In the genomic region with DNA sequence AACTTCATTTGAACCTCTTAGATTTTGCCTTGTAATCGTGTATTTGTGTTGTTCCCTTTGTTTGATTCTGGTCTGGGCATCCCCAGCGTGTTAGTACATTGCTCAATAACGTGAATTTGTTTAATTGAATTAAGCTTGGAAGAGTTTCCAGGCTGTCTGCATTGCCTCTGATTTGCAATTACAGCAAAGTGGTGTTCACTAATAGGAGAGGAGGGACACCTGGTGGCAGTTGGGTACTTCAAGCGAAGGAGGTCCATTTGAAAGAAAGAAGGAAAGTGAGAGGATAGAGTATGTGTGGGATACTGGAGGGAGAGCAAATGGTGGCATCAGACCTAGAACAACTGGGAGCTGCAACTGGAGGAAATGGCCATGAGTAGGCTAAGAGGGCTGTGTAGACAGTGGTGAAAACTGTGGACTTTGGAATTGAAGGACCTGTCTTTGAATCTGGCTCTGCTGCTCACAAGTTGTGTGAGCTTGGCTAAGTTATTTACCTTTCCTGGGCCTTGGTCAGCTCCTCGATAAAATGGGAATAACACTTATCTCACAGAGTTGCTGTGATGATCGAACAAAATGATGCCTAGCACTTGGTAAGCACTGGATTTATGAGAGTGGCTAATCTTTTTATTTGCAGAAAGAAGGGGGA, we compare ENCODE assay signal across 1 cellular context.
A peak's percentile ranks its signal among the peaks of the same experiment; 100 is the strongest.
TF ChIP-seq lines count a peak whose summit lies in the region.

No MANE protein-coding gene starts in this region.

TF ChIP-seq in K562, 482 proteins besides CTCF, POLR2A, EP300 and RAD21 (continued from another document and continues in another):
- TF ChIP-seq ARID2 (IDR thresholded peaks at IDR 0.05) (peak; percentile 84; the same call in 1 of the 2 replicates), NFE2 (IDR thresholded peaks at IDR 0.05; ENCODE audit: low read depth) (no peak), SMC3 (conservative IDR thresholded peaks at IDR 0.05; ENCODE audit: insufficient read depth, low read depth, low read length) (peak; percentile 78), FOS (IDR thresholded peaks at IDR 0.05; ENCODE audit: extremely low read depth, insufficient read length) (no peak), ZNF232 (CRISPR knock-in tag; IDR thresholded peaks at IDR 0.05) (no peak), ZNF79 (CRISPR knock-in tag; IDR thresholded peaks at IDR 0.05; ENCODE audit: low read depth) (no peak), STAG1 (CRISPR knock-in tag; IDR thresholded peaks at IDR 0.05; ENCODE audit: borderline replicate concordance) (peak; percentile 57; the same call in 1 of the 2 replicates), SOX6 (IDR thresholded peaks at IDR 0.05) (no peak), RBM25 (IDR thresholded peaks at IDR 0.05; ENCODE audit: low read depth, low read length, severe bottlenecking) (no peak), ZNF165 (CRISPR knock-in tag; IDR thresholded peaks at IDR 0.05; ENCODE audit: borderline replicate concordance) (no peak), E2F3 (CRISPR knock-in tag; IDR thresholded peaks at IDR 0.05) (no peak), ARID1B (IDR thresholded peaks at IDR 0.05) (no peak), TRIM24 (IDR thresholded peaks at IDR 0.05) (no peak), SMARCA5 (IDR thresholded peaks at IDR 0.05) (no peak), ZNF124 (CRISPR knock-in tag; IDR thresholded peaks at IDR 0.05) (no peak), ZNF212 (CRISPR knock-in tag; IDR thresholded peaks at IDR 0.05) (no peak), RFX1 (IDR thresholded peaks at IDR 0.05) (no peak), FOSL1 (tag; conservative IDR thresholded peaks at IDR 0.05) (no peak), HDGF (IDR thresholded peaks at IDR 0.05) (no peak), SNIP1 (IDR thresholded peaks at IDR 0.05; ENCODE audit: low read depth) (no peak)
- TF ChIP-seq, protein P1, sequence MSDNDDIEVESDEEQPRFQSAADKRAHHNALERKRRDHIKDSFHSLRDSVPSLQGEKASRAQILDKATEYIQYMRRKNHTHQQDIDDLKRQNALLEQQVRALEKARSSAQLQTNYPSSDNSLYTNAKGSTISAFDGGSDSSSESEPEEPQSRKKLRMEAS (CRISPR knock-in tag; IDR thresholded peaks at IDR 0.05), result no peak
- TF ChIP-seq, protein P2, sequence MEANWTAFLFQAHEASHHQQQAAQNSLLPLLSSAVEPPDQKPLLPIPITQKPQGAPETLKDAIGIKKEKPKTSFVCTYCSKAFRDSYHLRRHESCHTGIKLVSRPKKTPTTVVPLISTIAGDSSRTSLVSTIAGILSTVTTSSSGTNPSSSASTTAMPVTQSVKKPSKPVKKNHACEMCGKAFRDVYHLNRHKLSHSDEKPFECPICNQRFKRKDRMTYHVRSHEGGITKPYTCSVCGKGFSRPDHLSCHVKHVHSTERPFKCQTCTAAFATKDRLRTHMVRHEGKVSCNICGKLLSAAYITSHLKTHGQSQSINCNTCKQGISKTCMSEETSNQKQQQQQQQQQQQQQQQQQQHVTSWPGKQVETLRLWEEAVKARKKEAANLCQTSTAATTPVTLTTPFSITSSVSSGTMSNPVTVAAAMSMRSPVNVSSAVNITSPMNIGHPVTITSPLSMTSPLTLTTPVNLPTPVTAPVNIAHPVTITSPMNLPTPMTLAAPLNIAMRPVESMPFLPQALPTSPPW (CRISPR knock-in tag; IDR thresholded peaks at IDR 0.05), result no peak
- TF ChIP-seq, protein P3, sequence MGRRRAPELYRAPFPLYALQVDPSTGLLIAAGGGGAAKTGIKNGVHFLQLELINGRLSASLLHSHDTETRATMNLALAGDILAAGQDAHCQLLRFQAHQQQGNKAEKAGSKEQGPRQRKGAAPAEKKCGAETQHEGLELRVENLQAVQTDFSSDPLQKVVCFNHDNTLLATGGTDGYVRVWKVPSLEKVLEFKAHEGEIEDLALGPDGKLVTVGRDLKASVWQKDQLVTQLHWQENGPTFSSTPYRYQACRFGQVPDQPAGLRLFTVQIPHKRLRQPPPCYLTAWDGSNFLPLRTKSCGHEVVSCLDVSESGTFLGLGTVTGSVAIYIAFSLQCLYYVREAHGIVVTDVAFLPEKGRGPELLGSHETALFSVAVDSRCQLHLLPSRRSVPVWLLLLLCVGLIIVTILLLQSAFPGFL (CRISPR knock-in tag; IDR thresholded peaks at IDR 0.05), result no peak
- TF ChIP-seq, protein P4, sequence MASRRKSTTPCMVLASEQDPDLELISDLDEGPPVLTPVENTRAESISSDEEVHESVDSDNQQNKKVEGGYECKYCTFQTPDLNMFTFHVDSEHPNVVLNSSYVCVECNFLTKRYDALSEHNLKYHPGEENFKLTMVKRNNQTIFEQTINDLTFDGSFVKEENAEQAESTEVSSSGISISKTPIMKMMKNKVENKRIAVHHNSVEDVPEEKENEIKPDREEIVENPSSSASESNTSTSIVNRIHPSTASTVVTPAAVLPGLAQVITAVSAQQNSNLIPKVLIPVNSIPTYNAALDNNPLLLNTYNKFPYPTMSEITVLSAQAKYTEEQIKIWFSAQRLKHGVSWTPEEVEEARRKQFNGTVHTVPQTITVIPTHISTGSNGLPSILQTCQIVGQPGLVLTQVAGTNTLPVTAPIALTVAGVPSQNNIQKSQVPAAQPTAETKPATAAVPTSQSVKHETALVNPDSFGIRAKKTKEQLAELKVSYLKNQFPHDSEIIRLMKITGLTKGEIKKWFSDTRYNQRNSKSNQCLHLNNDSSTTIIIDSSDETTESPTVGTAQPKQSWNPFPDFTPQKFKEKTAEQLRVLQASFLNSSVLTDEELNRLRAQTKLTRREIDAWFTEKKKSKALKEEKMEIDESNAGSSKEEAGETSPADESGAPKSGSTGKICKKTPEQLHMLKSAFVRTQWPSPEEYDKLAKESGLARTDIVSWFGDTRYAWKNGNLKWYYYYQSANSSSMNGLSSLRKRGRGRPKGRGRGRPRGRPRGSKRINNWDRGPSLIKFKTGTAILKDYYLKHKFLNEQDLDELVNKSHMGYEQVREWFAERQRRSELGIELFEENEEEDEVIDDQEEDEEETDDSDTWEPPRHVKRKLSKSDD (conservative IDR thresholded peaks at IDR 0.05; ENCODE audit: low read length), result no peak
- TF ChIP-seq, protein P5, sequence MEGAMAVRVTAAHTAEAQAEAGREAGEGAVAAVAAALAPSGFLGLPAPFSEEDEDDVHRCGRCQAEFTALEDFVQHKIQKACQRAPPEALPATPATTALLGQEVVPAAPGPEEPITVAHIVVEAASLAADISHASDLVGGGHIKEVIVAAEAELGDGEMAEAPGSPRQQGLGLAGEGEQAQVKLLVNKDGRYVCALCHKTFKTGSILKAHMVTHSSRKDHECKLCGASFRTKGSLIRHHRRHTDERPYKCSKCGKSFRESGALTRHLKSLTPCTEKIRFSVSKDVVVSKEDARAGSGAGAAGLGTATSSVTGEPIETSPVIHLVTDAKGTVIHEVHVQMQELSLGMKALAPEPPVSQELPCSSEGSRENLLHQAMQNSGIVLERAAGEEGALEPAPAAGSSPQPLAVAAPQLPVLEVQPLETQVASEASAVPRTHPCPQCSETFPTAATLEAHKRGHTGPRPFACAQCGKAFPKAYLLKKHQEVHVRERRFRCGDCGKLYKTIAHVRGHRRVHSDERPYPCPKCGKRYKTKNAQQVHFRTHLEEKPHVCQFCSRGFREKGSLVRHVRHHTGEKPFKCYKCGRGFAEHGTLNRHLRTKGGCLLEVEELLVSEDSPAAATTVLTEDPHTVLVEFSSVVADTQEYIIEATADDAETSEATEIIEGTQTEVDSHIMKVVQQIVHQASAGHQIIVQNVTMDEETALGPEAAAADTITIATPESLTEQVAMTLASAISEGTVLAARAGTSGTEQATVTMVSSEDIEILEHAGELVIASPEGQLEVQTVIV (CRISPR knock-in tag; IDR thresholded peaks at IDR 0.05; ENCODE audit: borderline replicate concordance), result no peak
- TF ChIP-seq, protein P6, sequence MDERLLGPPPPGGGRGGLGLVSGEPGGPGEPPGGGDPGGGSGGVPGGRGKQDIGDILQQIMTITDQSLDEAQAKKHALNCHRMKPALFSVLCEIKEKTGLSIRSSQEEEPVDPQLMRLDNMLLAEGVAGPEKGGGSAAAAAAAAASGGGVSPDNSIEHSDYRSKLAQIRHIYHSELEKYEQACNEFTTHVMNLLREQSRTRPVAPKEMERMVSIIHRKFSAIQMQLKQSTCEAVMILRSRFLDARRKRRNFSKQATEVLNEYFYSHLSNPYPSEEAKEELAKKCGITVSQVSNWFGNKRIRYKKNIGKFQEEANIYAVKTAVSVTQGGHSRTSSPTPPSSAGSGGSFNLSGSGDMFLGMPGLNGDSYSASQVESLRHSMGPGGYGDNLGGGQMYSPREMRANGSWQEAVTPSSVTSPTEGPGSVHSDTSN (CRISPR knock-in tag; IDR thresholded peaks at IDR 0.05; ENCODE audit: low read depth), result no peak
- TF ChIP-seq, protein P6 (tag; conservative IDR thresholded peaks at IDR 0.05; ENCODE audit: low read depth), result no peak
- TF ChIP-seq, protein P7, sequence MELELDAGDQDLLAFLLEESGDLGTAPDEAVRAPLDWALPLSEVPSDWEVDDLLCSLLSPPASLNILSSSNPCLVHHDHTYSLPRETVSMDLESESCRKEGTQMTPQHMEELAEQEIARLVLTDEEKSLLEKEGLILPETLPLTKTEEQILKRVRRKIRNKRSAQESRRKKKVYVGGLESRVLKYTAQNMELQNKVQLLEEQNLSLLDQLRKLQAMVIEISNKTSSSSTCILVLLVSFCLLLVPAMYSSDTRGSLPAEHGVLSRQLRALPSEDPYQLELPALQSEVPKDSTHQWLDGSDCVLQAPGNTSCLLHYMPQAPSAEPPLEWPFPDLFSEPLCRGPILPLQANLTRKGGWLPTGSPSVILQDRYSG (tag; conservative IDR thresholded peaks at IDR 0.05; ENCODE audit: low read depth), result no peak
- TF ChIP-seq, protein P8, sequence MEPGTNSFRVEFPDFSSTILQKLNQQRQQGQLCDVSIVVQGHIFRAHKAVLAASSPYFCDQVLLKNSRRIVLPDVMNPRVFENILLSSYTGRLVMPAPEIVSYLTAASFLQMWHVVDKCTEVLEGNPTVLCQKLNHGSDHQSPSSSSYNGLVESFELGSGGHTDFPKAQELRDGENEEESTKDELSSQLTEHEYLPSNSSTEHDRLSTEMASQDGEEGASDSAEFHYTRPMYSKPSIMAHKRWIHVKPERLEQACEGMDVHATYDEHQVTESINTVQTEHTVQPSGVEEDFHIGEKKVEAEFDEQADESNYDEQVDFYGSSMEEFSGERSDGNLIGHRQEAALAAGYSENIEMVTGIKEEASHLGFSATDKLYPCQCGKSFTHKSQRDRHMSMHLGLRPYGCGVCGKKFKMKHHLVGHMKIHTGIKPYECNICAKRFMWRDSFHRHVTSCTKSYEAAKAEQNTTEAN (CRISPR knock-in tag; IDR thresholded peaks at IDR 0.05), result no peak
- TF ChIP-seq, protein P9, sequence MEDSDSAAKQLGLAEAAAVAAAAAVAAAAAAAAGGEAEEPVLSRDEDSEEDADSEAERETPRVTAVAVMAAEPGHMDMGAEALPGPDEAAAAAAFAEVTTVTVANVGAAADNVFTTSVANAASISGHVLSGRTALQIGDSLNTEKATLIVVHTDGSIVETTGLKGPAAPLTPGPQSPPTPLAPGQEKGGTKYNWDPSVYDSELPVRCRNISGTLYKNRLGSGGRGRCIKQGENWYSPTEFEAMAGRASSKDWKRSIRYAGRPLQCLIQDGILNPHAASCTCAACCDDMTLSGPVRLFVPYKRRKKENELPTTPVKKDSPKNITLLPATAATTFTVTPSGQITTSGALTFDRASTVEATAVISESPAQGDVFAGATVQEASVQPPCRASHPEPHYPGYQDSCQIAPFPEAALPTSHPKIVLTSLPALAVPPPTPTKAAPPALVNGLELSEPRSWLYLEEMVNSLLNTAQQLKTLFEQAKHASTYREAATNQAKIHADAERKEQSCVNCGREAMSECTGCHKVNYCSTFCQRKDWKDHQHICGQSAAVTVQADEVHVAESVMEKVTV (CRISPR knock-in tag; IDR thresholded peaks at IDR 0.05), result peak; percentile 92
- TF ChIP-seq, protein P10, sequence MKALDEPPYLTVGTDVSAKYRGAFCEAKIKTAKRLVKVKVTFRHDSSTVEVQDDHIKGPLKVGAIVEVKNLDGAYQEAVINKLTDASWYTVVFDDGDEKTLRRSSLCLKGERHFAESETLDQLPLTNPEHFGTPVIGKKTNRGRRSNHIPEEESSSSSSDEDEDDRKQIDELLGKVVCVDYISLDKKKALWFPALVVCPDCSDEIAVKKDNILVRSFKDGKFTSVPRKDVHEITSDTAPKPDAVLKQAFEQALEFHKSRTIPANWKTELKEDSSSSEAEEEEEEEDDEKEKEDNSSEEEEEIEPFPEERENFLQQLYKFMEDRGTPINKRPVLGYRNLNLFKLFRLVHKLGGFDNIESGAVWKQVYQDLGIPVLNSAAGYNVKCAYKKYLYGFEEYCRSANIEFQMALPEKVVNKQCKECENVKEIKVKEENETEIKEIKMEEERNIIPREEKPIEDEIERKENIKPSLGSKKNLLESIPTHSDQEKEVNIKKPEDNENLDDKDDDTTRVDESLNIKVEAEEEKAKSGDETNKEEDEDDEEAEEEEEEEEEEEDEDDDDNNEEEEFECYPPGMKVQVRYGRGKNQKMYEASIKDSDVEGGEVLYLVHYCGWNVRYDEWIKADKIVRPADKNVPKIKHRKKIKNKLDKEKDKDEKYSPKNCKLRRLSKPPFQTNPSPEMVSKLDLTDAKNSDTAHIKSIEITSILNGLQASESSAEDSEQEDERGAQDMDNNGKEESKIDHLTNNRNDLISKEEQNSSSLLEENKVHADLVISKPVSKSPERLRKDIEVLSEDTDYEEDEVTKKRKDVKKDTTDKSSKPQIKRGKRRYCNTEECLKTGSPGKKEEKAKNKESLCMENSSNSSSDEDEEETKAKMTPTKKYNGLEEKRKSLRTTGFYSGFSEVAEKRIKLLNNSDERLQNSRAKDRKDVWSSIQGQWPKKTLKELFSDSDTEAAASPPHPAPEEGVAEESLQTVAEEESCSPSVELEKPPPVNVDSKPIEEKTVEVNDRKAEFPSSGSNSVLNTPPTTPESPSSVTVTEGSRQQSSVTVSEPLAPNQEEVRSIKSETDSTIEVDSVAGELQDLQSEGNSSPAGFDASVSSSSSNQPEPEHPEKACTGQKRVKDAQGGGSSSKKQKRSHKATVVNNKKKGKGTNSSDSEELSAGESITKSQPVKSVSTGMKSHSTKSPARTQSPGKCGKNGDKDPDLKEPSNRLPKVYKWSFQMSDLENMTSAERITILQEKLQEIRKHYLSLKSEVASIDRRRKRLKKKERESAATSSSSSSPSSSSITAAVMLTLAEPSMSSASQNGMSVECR (CRISPR knock-in tag; IDR thresholded peaks at IDR 0.05), result no peak
- TF ChIP-seq, protein P11, sequence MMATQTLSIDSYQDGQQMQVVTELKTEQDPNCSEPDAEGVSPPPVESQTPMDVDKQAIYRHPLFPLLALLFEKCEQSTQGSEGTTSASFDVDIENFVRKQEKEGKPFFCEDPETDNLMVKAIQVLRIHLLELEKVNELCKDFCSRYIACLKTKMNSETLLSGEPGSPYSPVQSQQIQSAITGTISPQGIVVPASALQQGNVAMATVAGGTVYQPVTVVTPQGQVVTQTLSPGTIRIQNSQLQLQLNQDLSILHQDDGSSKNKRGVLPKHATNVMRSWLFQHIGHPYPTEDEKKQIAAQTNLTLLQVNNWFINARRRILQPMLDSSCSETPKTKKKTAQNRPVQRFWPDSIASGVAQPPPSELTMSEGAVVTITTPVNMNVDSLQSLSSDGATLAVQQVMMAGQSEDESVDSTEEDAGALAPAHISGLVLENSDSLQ (IDR thresholded peaks at IDR 0.05), result no peak
